In the genomic region with DNA sequence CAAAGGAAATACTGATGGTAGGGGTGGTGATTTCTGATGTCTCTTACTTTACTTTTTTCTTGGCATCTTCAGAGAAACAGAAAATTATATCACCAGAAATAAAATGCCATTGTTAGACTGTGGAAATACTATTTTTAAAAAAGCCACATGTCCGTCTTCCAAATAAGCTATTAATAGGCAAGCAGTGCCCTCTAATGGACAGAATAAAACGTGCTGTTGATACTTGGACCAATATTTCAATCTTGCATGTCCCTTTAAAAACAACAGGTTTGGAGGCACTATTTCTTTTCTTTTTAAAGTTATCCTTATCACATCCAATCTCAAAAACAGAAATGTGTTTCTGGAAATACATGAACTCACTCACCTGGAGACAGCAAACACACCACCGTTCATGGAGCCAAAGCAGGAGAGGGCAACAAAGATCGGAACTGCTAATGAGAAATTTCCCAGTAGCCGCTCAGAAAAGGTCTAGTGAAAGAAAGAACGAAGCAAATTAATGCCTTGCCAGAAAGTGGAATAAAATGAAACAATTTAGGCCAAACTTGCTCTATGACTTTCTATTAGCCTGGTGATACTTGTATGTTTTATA, we compare ENCODE assay signal across 8 cellular contexts. TPM values are rescaled to one million over a fixed set of nuclear protein-coding genes. Genes with fewer than 3 reads are reported as not detected.
A peak's percentile ranks its signal among the peaks of the same experiment; 100 is the strongest.
DNase-seq lines count a peak whose midpoint lies in the region; ATAC-seq, FAIRE-seq and TF ChIP-seq lines count a peak whose summit lies in the region.

No MANE protein-coding gene starts in this region.

- H2BK120ac ChIP-seq in H1 (replicated peaks; ENCODE audit: low read depth, low read length), result no peak overlapping the region

- no peaks in the 10 kb centered on the region for H4K20me1 ChIP-seq in H1 (replicated peaks in 1 of 2; ENCODE audit: control insufficient read depth in 1 of 2, insufficient read depth in 2 of 2, low read length in 2 of 2)

- no peaks in the 10 kb centered on the region for H3K79me2 ChIP-seq in H1 (ENCODE audit: control insufficient read depth in 1 of 2, insufficient read depth in 2 of 2, low read length in 2 of 2)

- no peak overlapping the region for H4K91ac ChIP-seq in H1 (replicated peaks; ENCODE audit: insufficient read length, low read length)

- peak; percentile 52 for FAIRE-seq in H1 (lab: Jason Lieb, UNC)

- no peaks in the 10 kb centered on the region for H3K27me3 ChIP-seq in H1 (replicated peaks in 1 of 4; ENCODE audit: control insufficient read depth in 3 of 4, extremely low read depth in 1 of 4, insufficient read depth in 3 of 4, low read length in 3 of 4)

- CTCF ChIA-PET in H1 (lab: Charles Lee; ENCODE audit: partially characterized antibody), result interaction anchor here (0.6 to 8.0 kb wide), 26 partner anchors 10 to 755 kb away, joined by 3 to 82 read pairs (median 4); no protein-coding TSS in a partner anchor

- no peak overlapping the region for H3K9ac ChIP-seq in H1 (replicated peaks in 1 of 4; ENCODE audit: extremely low read depth in 1 of 4, low read depth in 3 of 4, low read length in 3 of 4)

- no peak overlapping the region for H3K14ac ChIP-seq in H1 (ENCODE audit: insufficient read length)

- POLR2A ChIA-PET in H1 (lab: Charles Lee; ENCODE audit: partially characterized antibody), result interaction anchor here (1.3 kb wide), 1 partner anchor 10 kb away, joined by 4 read pairs; no protein-coding TSS in a partner anchor

- no peak overlapping the region for H2AFZ ChIP-seq in H1 (ENCODE audit: low read length)

- no peak overlapping the region for H3K4me3 ChIP-seq in H1 (ENCODE audit: extremely low read depth in 1 of 4, insufficient read depth in 2 of 4, low read depth in 3 of 4, low read length in 4 of 4)

- no peak for TF ChIP-seq POLR2A in H1 (IDR thresholded peaks at IDR 0.05; ENCODE audit: control extremely low read depth in 1 of 2, low read depth in 2 of 2, low read length in 2 of 2)

- DNase-seq in NCI-H187 treated with DMSO at 0.1 percent for 48 hours (lab: John Stamatoyannopoulos, UW), result peak; percentile 8
- no peak for DNase-seq in NCI-H187 (lab: John Stamatoyannopoulos, UW)
- peak; percentile 20 for DNase-seq in NOMO-1 treated with dmso at 0.1 percent for 144 hours (lab: John Stamatoyannopoulos, UW; ENCODE audit: unreplicated experiment)
- no peak for DNase-seq in H1 (ENCODE audit: low read depth in 1 of 2, low spot score in 2 of 2)
- peak; percentile 20 for DNase-seq in mucosa of gallbladder (ENCODE audit: low spot score)
- DNase-seq in activated CD8-positive, alpha-beta memory T cell treated with anti-CD3 and anti-CD28 coated beads, Interleukin-2, amount 50 U/mL, for 4 hours, result no peak
- no peak for DNase-seq in activated CD8-positive, alpha-beta memory T cell treated with anti-CD3 and anti-CD28 coated beads, Interleukin-2, amount 50 U/mL, for 48 hours

- no peak overlapping the region for H3K18ac ChIP-seq in H1 (ENCODE audit: extremely low read depth, low read length)

- H3K4me2 ChIP-seq in H1 (ENCODE audit: insufficient read depth in 1 of 2, low read depth in 2 of 2, low read length in 2 of 2), result no peak overlapping the region

- 81% methylated on average over 6 of the region's 6 CpGs; no CpG with 5 or more reads in 1 of the 2 experiments for WGBS in H1 (ENCODE audit: extremely low coverage in 1 of 2, insufficient coverage in 1 of 2, insufficient read length in 1 of 2, insufficient replicate concordance in 2 of 2, low coverage in 1 of 2, low lambda C conversion rate in 2 of 2, missing lambda C conversion rate in 1 of 2), 2 experiments

- TF ChIP-seq RAD21 in H1 (IDR thresholded peaks at IDR 0.05 in 1 of 2, conservative IDR thresholded peaks at IDR 0.05 in 1 of 2; ENCODE audit: low read depth in 2 of 2, low read length in 2 of 2), result peak; percentile 79

- no peak overlapping the region for H3K4ac ChIP-seq in H1 (replicated peaks; ENCODE audit: insufficient read length, low read depth, low read length)

- H4K5ac ChIP-seq in H1 (ENCODE audit: insufficient read length, low read depth, low read length), result no peak overlapping the region

- peaks cover 0 to 7% (median 5%) of the 10 kb centered on the region in 4 experiments; a peak in 2 of 7 replicates for H3K4me1 ChIP-seq in H1 (replicated peaks in 1 of 4; ENCODE audit: control insufficient read depth in 3 of 4, insufficient read depth in 4 of 4, low read length in 3 of 4)

- H3K23me2 ChIP-seq in H1 (ENCODE audit: low read depth, low read length), result no peaks in the 10 kb centered on the region

- no peak overlapping the region for H3K27ac ChIP-seq in H1 (ENCODE audit: low read depth, low read length)

- TF ChIP-seq CTCF in H1 (IDR thresholded peaks at IDR 0.05; ENCODE audit: control extremely low read depth in 1 of 3, insufficient read depth in 1 of 3, low read depth in 1 of 3, low read length in 3 of 3), result peak in 2 of 3 experiments; percentile 25 to 57; a peak in 2 of 4 replicates

- no peaks in the 10 kb centered on the region for H3K79me1 ChIP-seq in H1 (ENCODE audit: low read depth, low read length)

- no peak overlapping the region for H4K8ac ChIP-seq in H1 (ENCODE audit: extremely low read depth, insufficient read depth, low read length)

- no peaks in the 10 kb centered on the region for H3K9me3 ChIP-seq in H1 (ENCODE audit: insufficient read depth in 2 of 2, low read depth in 1 of 2, low read length in 1 of 2)

- H2BK5ac ChIP-seq in H1 (ENCODE audit: low read depth, low read length), result no peak overlapping the region

- TF ChIP-seq EP300 in H1 (IDR thresholded peaks at IDR 0.05; ENCODE audit: borderline replicate concordance in 1 of 2, low read depth in 2 of 2, low read length in 2 of 2), result no peak

- H3K23ac ChIP-seq in H1 (ENCODE audit: insufficient read length), result no peak overlapping the region

- H2BK20ac ChIP-seq in H1 (ENCODE audit: low read length), result no peak overlapping the region

- no peak overlapping the region for H2BK15ac ChIP-seq in H1 (ENCODE audit: low read length)

- no peak overlapping the region for H2BK12ac ChIP-seq in H1 (ENCODE audit: low read depth, low read length)

- H3K36me3 ChIP-seq in H1 (ENCODE audit: control insufficient read depth in 2 of 4, insufficient read depth in 4 of 4, low read length in 3 of 4), result peaks cover 0 to 39% (median 10%) of the 10 kb centered on the region in 4 experiments; a peak in 6 of 8 replicates

- no peak overlapping the region for H3K56ac ChIP-seq in H1 (replicated peaks; ENCODE audit: insufficient read length, low read depth, low read length)

- H2AK5ac ChIP-seq in H1 (ENCODE audit: low read depth, low read length), result no peak overlapping the region

- ATAC-seq in HG02884 (IDR thresholded peaks at IDR 0.05; ENCODE audit: unreplicated experiment), result peak; percentile 62

TF ChIP-seq in H1, 55 proteins besides CTCF, POLR2A, EP300 and RAD21:
- TF ChIP-seq RXRA (IDR thresholded peaks at IDR 0.05; ENCODE audit: insufficient read depth, low read depth, low read length), result no peak
- no peak for TF ChIP-seq TCF12 (IDR thresholded peaks at IDR 0.05; ENCODE audit: low read depth, low read length)
- TF ChIP-seq EGR1 (IDR thresholded peaks at IDR 0.05; ENCODE audit: borderline replicate concordance, low read depth, low read length), result no peak
- TF ChIP-seq KDM5A (IDR thresholded peaks at IDR 0.05; ENCODE audit: low read length), result no peak
- TF ChIP-seq SIX5 (IDR thresholded peaks at IDR 0.05; ENCODE audit: low read depth, low read length), result no peak
- TF ChIP-seq SRF (IDR thresholded peaks at IDR 0.05; ENCODE audit: low read depth, low read length), result no peak
TF ChIP-seq in H1: peak in this region for 0.

RNA-seq across cellular contexts. Expression of gene SLC7A11, which starts 59.2 kb away (rescaled TPM):
- total RNA-seq in H1 (2021; fragmentation: NEBNext Ultra II Directional; extraction: Animal tissue kit (Norgen Biotek cat#: 25700)), result 15.6 and 17.0 TPM in 2 replicates
- polyA plus RNA-seq in H1 (2011; rRNA removed), result 5.9 and 6.6 TPM in 2 replicates
- polyA plus RNA-seq in H1 (2011; cell fraction: cytosol; rRNA removed), result 10.6 TPM
- polyA plus RNA-seq in H1 (2011; cell fraction: nucleus; rRNA removed), result 6.4 TPM
- 4.1 to 10.1 TPM (median 5.6 TPM) in 4 replicates for polyA plus RNA-seq in H1 (2012, experiment 1 of 2)
- polyA plus RNA-seq in H1 (2012, experiment 2 of 2), result 0.56 TPM
- 17.0 TPM for polyA plus RNA-seq in H1 (2013, experiment 1 of 2)
- polyA plus RNA-seq in H1 (2013, experiment 2 of 2), result 15.6 TPM
- polyA minus RNA-seq in H1 (2011; rRNA and poly(A)+ RNA removed), result 35.2 and 35.5 TPM in 2 replicates
- 23.2 TPM for polyA minus RNA-seq in H1 (2011; cell fraction: cytosol; rRNA and poly(A)+ RNA removed)
- 40.7 TPM for polyA minus RNA-seq in H1 (2011; cell fraction: nucleus; rRNA and poly(A)+ RNA removed)
- 0.75 TPM for total RNA-seq in mucosa of gallbladder

Comparison
In these comparisons a context has a peak if more than half of its experiments do, and no peak if none do; other contexts are left out.
1. DNase-seq: peak in NCI-H187 treated with DMSO at 0.1 percent for 48 hours (single experiment), NOMO-1 treated with dmso at 0.1 percent for 144 hours (single experiment) and mucosa of gallbladder (single experiment); none in NCI-H187 (0 of 2), H1 (0 of 2), activated CD8-positive, alpha-beta memory T cell treated with anti-CD3 and anti-CD28 coated beads, Interleukin-2, amount 50 U/mL, for 4 hours (single experiment) and activated CD8-positive, alpha-beta memory T cell treated with anti-CD3 and anti-CD28 coated beads, Interleukin-2, amount 50 U/mL, for 48 hours (single experiment).